In genomic region chr3:194275721-194276120, GRCh38 we compare ENCODE assay signal across 11 cellular contexts.
DNase-seq lines count a peak whose midpoint lies in the region; TF ChIP-seq lines count a peak whose summit lies in the region.
"Had no signal": no experiment of that assay in that cellular context is flagged by ENCODE, and none has a peak within 500 bp of the region (broad histone marks: within the 10 kb centered on the region; RNA-seq: fewer than 3 reads in every experiment).

No MANE protein-coding gene starts in this region.

- DNase-seq in Calu3 (no peak), MG63 (peak; percentile 30), esophagus muscularis mucosa (ENCODE audit: extremely low spot score) (no peak), sigmoid colon (peak; percentile 58), NCI-H524 (lab: John Stamatoyannopoulos, UW) (no peak), OCI-M1 (lab: John Stamatoyannopoulos, UW) (no peak), activated gamma-delta T cell (lab: John Stamatoyannopoulos, UW) (no peak), NK-92 (lab: John Stamatoyannopoulos, UW; ENCODE audit: unreplicated experiment) (no peak)
- DNase-seq: effector CD8-positive, alpha-beta T cell; naive thymus-derived CD4-positive, alpha-beta T cell; NCI-H774 had no signal

- CTCF ChIA-PET in Calu3 (lab: Charles Lee), result interaction anchor here (0.6 kb wide), 1 partner anchor 240 kb away, joined by 3 read pairs; no protein-coding TSS in a partner anchor

- H3K4me1 ChIP-seq in esophagus muscularis mucosa (peaks cover 43 to 93% (median 81%) of the 10 kb centered on the region in 4 donors), sigmoid colon (peaks cover 0 to 85% (median 69%) of the 10 kb centered on the region in 4 donors)

- H3K9me3 Mint-ChIP-seq in Calu3 (ENCODE audit: low read depth, unreplicated experiment), result no peaks in the 10 kb centered on the region

- H3K36me3 ChIP-seq in MG63 (no peaks in the 10 kb centered on the region), esophagus muscularis mucosa (no peaks in the 10 kb centered on the region), sigmoid colon (no peaks in the 10 kb centered on the region)

- TF ChIP-seq POLR2A in esophagus muscularis mucosa (IDR thresholded peaks at IDR 0.05; ENCODE audit: low read depth), result no peak
- TF ChIP-seq POLR2A in sigmoid colon (IDR thresholded peaks at IDR 0.05), result no peak

- no TSS peak for BruUV-seq in Calu3 (replicated peaks; lab: Mats Ljungman, UMichigan)

- no peak overlapping the region for H3K4me3 ChIP-seq in MG63
- no peak overlapping the region for H3K4me3 ChIP-seq in esophagus muscularis mucosa
- H3K4me3 ChIP-seq in sigmoid colon, result no peak overlapping the region

- peaks cover 15% of the 10 kb centered on the region for H3K27me3 Mint-ChIP-seq in Calu3 (ENCODE audit: unreplicated experiment)

- H3K4me3 Mint-ChIP-seq in Calu3 (ENCODE audit: low read depth, unreplicated experiment), result peak overlapping the region; percentile 4
- H3K4me3 Mint-ChIP-seq: naive thymus-derived CD4-positive, alpha-beta T cell had no signal

- TF ChIP-seq CTCF in Calu3 (IDR thresholded peaks at IDR 0.05; ENCODE audit: unreplicated experiment), result no peak
- TF ChIP-seq CTCF in esophagus muscularis mucosa (IDR thresholded peaks at IDR 0.05), result no peak
- no peak for TF ChIP-seq CTCF in sigmoid colon (IDR thresholded peaks at IDR 0.05)

- peaks cover 34% of the 10 kb centered on the region for H3K4me1 Mint-ChIP-seq in Calu3 (ENCODE audit: low read depth, unreplicated experiment)

- H3K27me3 ChIP-seq in MG63 (no peaks in the 10 kb centered on the region), esophagus muscularis mucosa (no peaks in the 10 kb centered on the region), sigmoid colon (no peaks in the 10 kb centered on the region)

- H3K9me3 ChIP-seq in MG63, result no peaks in the 10 kb centered on the region
- H3K9me3 ChIP-seq in esophagus muscularis mucosa, result no peaks in the 10 kb centered on the region
- no peaks in the 10 kb centered on the region for H3K9me3 ChIP-seq in sigmoid colon

- TF ChIP-seq EP300 in esophagus muscularis mucosa (IDR thresholded peaks at IDR 0.05) (no peak), sigmoid colon (IDR thresholded peaks at IDR 0.05) (no peak)

- H3K27ac Mint-ChIP-seq in Calu3 (ENCODE audit: unreplicated experiment), result peak overlapping the region; percentile 86

- H3K27ac ChIP-seq in esophagus muscularis mucosa (replicated peaks in 1 of 4), result peak overlapping the region; percentile 82 to 92 (median 86)
- peak overlapping the region; percentile 84 to 92 (median 90) for H3K27ac ChIP-seq in sigmoid colon

- 62% methylated on average over 8 of the region's 8 CpGs for whole genome bisulfite sequencing in esophagus muscularis mucosa
- WGBS in sigmoid colon, 2 donors, result 47 to 70% methylated on average over 8 of the region's 8 CpGs

- intact Hi-C loops in Calu3 (cut with micrococcal nuclease; ENCODE audit: unreplicated experiment), result no loop called here
- intact Hi-C loops in esophagus muscularis mucosa (cut with DNase I), result no loop called here
- intact Hi-C loops in sigmoid colon (cut with DNase I), result no loop called here

- H3K36me3 Mint-ChIP-seq in Calu3 (ENCODE audit: insufficient read depth, unreplicated experiment), result peaks cover 16% of the 10 kb centered on the region
- H3K36me3 Mint-ChIP-seq: naive thymus-derived CD4-positive, alpha-beta T cell had no signal

Comparison
In these comparisons a context has a peak if more than half of its experiments do, and no peak if none do; other contexts are left out.
1. DNase-seq: peak in MG63 (single experiment) and sigmoid colon (single experiment); none in Calu3 (single experiment), esophagus muscularis mucosa (single experiment), NCI-H524 (0 of 2), OCI-M1 (single experiment), activated gamma-delta T cell (single experiment) and NK-92 (single experiment).